ENCODE assay signal across 8 cellular contexts in genomic region chr7:130070900-130071622, GRCh38. TPM values are rescaled to one million over a fixed set of nuclear protein-coding genes. Genes with fewer than 3 reads are reported as not detected.
DNase-seq lines count a peak whose midpoint lies in the region; ATAC-seq and TF ChIP-seq lines count a peak whose summit lies in the region.

No MANE protein-coding gene starts in this region.

- H3K9me3 Mint-ChIP-seq in CD8-positive, alpha-beta T cell = no peaks in the 10 kb centered on the region
- H3K9me3 Mint-ChIP-seq in endothelial cell (ENCODE audit: unreplicated experiment) (no peaks in the 10 kb centered on the region), natural killer cell (no peaks in the 10 kb centered on the region)

- H3K4me1 ChIP-seq in CD8-positive, alpha-beta T cell (ENCODE audit: insufficient read depth, low read length) = peaks cover 22% of the 10 kb centered on the region

- DNase-seq in CD8-positive, alpha-beta T cell = no peak
- DNase-seq in H7 = no peak
- DNase-seq in RWPE1 (ENCODE audit: low spot score) = peak; percentile 21
- no peak for DNase-seq in endothelial cell (ENCODE audit: low spot score)
- DNase-seq in natural killer cell = no peak
- no peak for DNase-seq in NCI-H510A (lab: John Stamatoyannopoulos, UW)
- DNase-seq in activated CD4-positive, alpha-beta T cell treated with anti-CD3 and anti-CD28 coated beads for 4 hours = no peak
- no peak for DNase-seq in GF-D8 (lab: John Stamatoyannopoulos, UW)

- CTCF ChIA-PET in CD8-positive, alpha-beta T cell (lab: Charles Lee) = interaction anchor here (0.9 to 6.0 kb wide), 11 partner anchors 11 to 761 kb away, joined by 3 to 41 read pairs (median 4); no protein-coding TSS in a partner anchor
- CTCF ChIA-PET in RWPE1 (lab: Yijun Ruan, JAX) = interaction anchor here (0.6 kb wide), 1 partner anchor 616 kb away, joined by 4 read pairs; no protein-coding TSS in a partner anchor

- no peaks in the 10 kb centered on the region for H3K9me3 ChIP-seq in CD8-positive, alpha-beta T cell (ENCODE audit: low read length)

- peak overlapping the region; percentile 76 for H3K27ac ChIP-seq in CD8-positive, alpha-beta T cell (ENCODE audit: low read depth, low read length)
- peak overlapping the region; percentile 87 for H3K27ac ChIP-seq in RWPE1

- intact Hi-C loops in CD8-positive, alpha-beta T cell (cut with DNase I, micrococcal nuclease) = loop anchor here (1.0 to 10.0 kb wide), 14 partner anchors 20 to 1256 kb away; partner anchors contain the start of genes CEP41 (in 2 of the 2), MEST (in 2 of the 2), TMEM209 (in 2 of the 2) and UBE2H (in 2 of the 2)
- intact Hi-C loops in natural killer cell (cut with micrococcal nuclease) = loop anchor here (5.0 kb wide), 3 partner anchors 71 to 596 kb away; partner anchors contain the start of genes COPG2, SSMEM1 and TMEM209

- no peaks in the 10 kb centered on the region for H3K27me3 Mint-ChIP-seq in CD8-positive, alpha-beta T cell (ENCODE audit: low read depth)
- H3K27me3 Mint-ChIP-seq in endothelial cell (ENCODE audit: unreplicated experiment) (peaks cover 8% of the 10 kb centered on the region), natural killer cell (ENCODE audit: low read depth in 2 of 2) (peaks cover 0 to 3% of the 10 kb centered on the region in 2 donors)

- ATAC-seq in CD8-positive, alpha-beta T cell = no peak
- ATAC-seq in natural killer cell = no peak

- no peak for TF ChIP-seq CTCF in CD8-positive, alpha-beta T cell (IDR thresholded peaks at IDR 0.05)
- TF ChIP-seq CTCF in RWPE1 (conservative IDR thresholded peaks at IDR 0.05; ENCODE audit: low read depth) (no peak), endothelial cell (IDR thresholded peaks at IDR 0.05; ENCODE audit: unreplicated experiment) (no peak), natural killer cell (IDR thresholded peaks at IDR 0.05) (no peak)

- POLR2A ChIA-PET in CD8-positive, alpha-beta T cell (lab: Charles Lee) = interaction anchor here (1.3 kb wide), 1 partner anchor 70 kb away, joined by 4 read pairs; no protein-coding TSS in a partner anchor
- POLR2A ChIA-PET in RWPE1 (lab: Yijun Ruan, JAX; ENCODE audit: low non-redundant PET) = interaction anchor here (0.6 kb wide), 1 partner anchor 44 kb away, joined by 4 read pairs; no protein-coding TSS in a partner anchor

- H3K4me3 Mint-ChIP-seq in CD8-positive, alpha-beta T cell = peak overlapping the region; percentile 87
- H3K4me3 Mint-ChIP-seq in endothelial cell (ENCODE audit: unreplicated experiment) (peak overlapping the region; percentile 97), natural killer cell (peak overlapping the region; percentile 97)

- H3K36me3 Mint-ChIP-seq in CD8-positive, alpha-beta T cell = peaks cover 18% of the 10 kb centered on the region
- H3K36me3 Mint-ChIP-seq in endothelial cell (ENCODE audit: low read depth, unreplicated experiment) (peaks cover 4% of the 10 kb centered on the region), natural killer cell (no peaks in the 10 kb centered on the region)

- H3K27me3 ChIP-seq in CD8-positive, alpha-beta T cell (ENCODE audit: insufficient read depth, low read length) = no peaks in the 10 kb centered on the region
- H3K27me3 ChIP-seq in H7 (ENCODE audit: control insufficient read depth, insufficient read depth, low read length) = no peaks in the 10 kb centered on the region

- peak overlapping the region; percentile 92 for H3K27ac Mint-ChIP-seq in CD8-positive, alpha-beta T cell
- H3K27ac Mint-ChIP-seq in endothelial cell (ENCODE audit: unreplicated experiment) = peak overlapping the region; percentile 83
- peak overlapping the region; percentile 90 to 95 for H3K27ac Mint-ChIP-seq in natural killer cell

- H3K4me1 Mint-ChIP-seq in CD8-positive, alpha-beta T cell (ENCODE audit: low read depth) = peaks cover 54% of the 10 kb centered on the region
- H3K4me1 Mint-ChIP-seq in endothelial cell (ENCODE audit: unreplicated experiment) (peaks cover 23% of the 10 kb centered on the region), natural killer cell (peaks cover 43 to 50% of the 10 kb centered on the region in 2 donors)

- H3K36me3 ChIP-seq in CD8-positive, alpha-beta T cell (ENCODE audit: insufficient read depth, low read length) = peaks cover 4% of the 10 kb centered on the region
- no peaks in the 10 kb centered on the region for H3K36me3 ChIP-seq in H7 (replicated peaks; ENCODE audit: control insufficient read depth, insufficient read depth, low read length)

- peak overlapping the region; percentile 67 for H3K4me3 ChIP-seq in CD8-positive, alpha-beta T cell (ENCODE audit: low read depth, low read length)
- peak overlapping the region; percentile 64 for H3K4me3 ChIP-seq in H7 (ENCODE audit: insufficient read depth, low read depth, low read length)

RNA-seq across cellular contexts. Expression of gene KLHDC10, which starts 0.7 kb away (rescaled TPM):
- total RNA-seq in CD8-positive, alpha-beta T cell = 1 to 10 TPM; 9.6 to 9.9 TPM
- total RNA-seq in H7 (2014; rRNA removed; shearing (Covaris generic)) = 13.9 and 15.5 TPM in 2 replicates
- total RNA-seq in endothelial cell (ENCODE audit: unreplicated experiment) = 28.8 TPM
- 10 to 100 TPM; 13.6 to 23.2 (median 21.9) TPM for total RNA-seq in natural killer cell

RNA-seq across cellular contexts. Expression of gene ZC3HC1, which starts 19.9 kb away (rescaled TPM):
- 10 to 100 TPM in 1 of 2 experiments, 1 to 10 TPM in 1; 9.5 to 10.5 TPM for total RNA-seq in CD8-positive, alpha-beta T cell
- total RNA-seq in H7 (2014; rRNA removed; shearing (Covaris generic)) = 49.9 and 57.9 TPM in 2 replicates
- total RNA-seq in endothelial cell (ENCODE audit: unreplicated experiment) = 29.3 TPM
- total RNA-seq in natural killer cell = 1 to 10 TPM; 7.8 to 8.9 (median 7.9) TPM
